In the genomic region with DNA sequence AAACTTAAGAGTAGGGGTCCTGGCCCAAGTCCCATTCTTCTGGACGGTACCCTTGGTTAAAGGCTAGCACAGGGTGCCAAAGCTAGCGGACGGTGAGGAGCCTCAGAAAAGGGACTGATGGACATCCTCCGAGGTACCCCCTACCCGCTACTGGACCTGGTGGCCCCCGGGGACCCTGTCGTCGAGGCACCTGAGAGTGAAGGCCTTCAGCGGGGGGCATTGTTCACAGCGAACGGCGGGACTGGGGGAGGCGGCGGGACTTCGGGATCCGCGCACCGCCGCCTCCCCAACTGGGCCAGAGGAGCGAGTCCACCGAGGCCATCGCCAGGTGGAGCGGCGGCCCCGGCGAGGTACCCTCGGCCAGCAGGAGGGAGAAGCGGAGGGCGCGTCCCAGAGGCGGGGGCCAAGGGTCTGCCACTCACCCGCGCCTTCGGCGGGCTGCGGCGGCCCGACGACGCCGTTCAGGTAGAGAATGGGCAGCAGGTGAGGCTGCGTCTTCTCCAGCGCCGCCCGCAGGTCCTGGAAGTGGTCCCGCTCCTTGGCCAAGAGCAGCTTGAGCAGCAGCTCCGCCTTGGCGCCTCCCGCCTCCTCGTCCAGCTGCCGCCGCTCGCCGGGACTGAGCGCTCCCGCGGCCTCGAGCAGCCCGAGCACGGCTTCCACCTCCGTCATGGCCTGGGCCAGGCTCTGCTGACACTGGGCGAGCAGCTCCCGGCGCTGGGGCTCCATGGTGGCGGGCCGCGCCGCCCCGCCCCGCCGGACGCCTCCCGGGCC, we compare ENCODE assay signal across 9 cellular contexts. TPM values are rescaled to one million over a fixed set of nuclear protein-coding genes. Genes with fewer than 3 reads are reported as not detected.
DNase-seq lines count a peak whose midpoint lies in the region; ATAC-seq, FAIRE-seq and TF ChIP-seq lines count a peak whose summit lies in the region.
"Had no signal": no experiment of that assay in that cellular context is flagged by ENCODE, and none has a peak within 500 bp of the region (broad histone marks: within the 10 kb centered on the region; RNA-seq: fewer than 3 reads in every experiment).

No MANE protein-coding gene starts in this region.

- no peaks in the 10 kb centered on the region for H3K27me3 ChIP-seq in PC-3 (ENCODE audit: low read length)
- H3K27me3 ChIP-seq in bronchial epithelial cell (ENCODE audit: control insufficient read depth, insufficient read depth, low read length), result no peaks in the 10 kb centered on the region

- POLR2A ChIA-PET in PC-3 (lab: Charles Lee; ENCODE audit: unreplicated experiment), result interaction anchor here (0.7 to 1.2 kb wide), 3 partner anchors 13 to 36 kb away, joined by 3 to 4 read pairs (median 3); no protein-coding TSS in a partner anchor

- H3K4me2 ChIP-seq in PC-3 (ENCODE audit: low read length), result peak overlapping the region; percentile 91

- peaks cover 52% of the 10 kb centered on the region for H3K79me2 ChIP-seq in PC-3 (ENCODE audit: low read length)

- peak overlapping the region; percentile 63 for H3K4me3 ChIP-seq in HFF-Myc (replicated peaks; ENCODE audit: low read depth, low read length)
- H3K4me3 ChIP-seq in PC-3 (ENCODE audit: low read length), result peak overlapping the region; percentile 74
- H3K4me3 ChIP-seq in bronchial epithelial cell (ENCODE audit: low read depth, low read length), result peak overlapping the region; percentile 72

- intact Hi-C loops in PC-3 (cut with micrococcal nuclease), result loop anchor here (1.0 to 10.0 kb wide), 7 partner anchors 17 to 761 kb away; a partner anchor contains a TSS

- DNase-seq in NCI-H1417 (lab: John Stamatoyannopoulos, UW) (peak; percentile 17 to 63 (median 59)), NCI-H1417 treated with DMSO at 0.1 percent for 48 hours (lab: John Stamatoyannopoulos, UW) (no peak), HFF-Myc (ENCODE audit: extremely low read depth, low read depth) (no peak), PC-3 (peak; percentile 85), bronchial epithelial cell (ENCODE audit: low read depth) (peak; percentile 46), kidney glomerular epithelial cell (lab: John Stamatoyannopoulos, UW) (peak; percentile 20), H4 (ENCODE audit: low spot score) (no peak)
- peak; percentile 54 for DNase-seq in stimulated activated CD4-positive, alpha-beta T cell treated with anti-CD3 and anti-CD28 coated beads, Interleukin-15, amount 100 ng/mL, for 24 hours

- H3K36me3 ChIP-seq in PC-3 (ENCODE audit: low read depth, low read length) (peaks cover 6% of the 10 kb centered on the region; the same call in 1 of the 2 replicates), bronchial epithelial cell (ENCODE audit: control insufficient read depth, insufficient read depth, low read length) (peaks cover 2% of the 10 kb centered on the region)

- no peaks in the 10 kb centered on the region for H3F3A ChIP-seq in PC-3 (ENCODE audit: low read length, unreplicated experiment)

- H4K20me1 ChIP-seq in PC-3 (ENCODE audit: low read length), result peaks cover 42% of the 10 kb centered on the region

- H3K9me3 ChIP-seq in PC-3 (ENCODE audit: low read length), result no peaks in the 10 kb centered on the region

- H3K4me1 ChIP-seq in PC-3 (ENCODE audit: insufficient read depth, low read length), result peaks cover 44% of the 10 kb centered on the region

- peak overlapping the region; percentile 64 for H3K9ac ChIP-seq in PC-3 (ENCODE audit: low read length)

- peak; percentile 62 for ATAC-seq in PC-3

- TF ChIP-seq CTCF in HFF-Myc (IDR thresholded peaks at IDR 0.05; ENCODE audit: low read depth, low read length, missing control alignments), result no peak
- peak; percentile 61 for TF ChIP-seq CTCF in PC-3 (conservative IDR thresholded peaks at IDR 0.05; ENCODE audit: low read depth, low read length)
- peak; percentile 35 for TF ChIP-seq CTCF in bronchial epithelial cell (IDR thresholded peaks at IDR 0.05; ENCODE audit: insufficient read depth, low read length, severe bottlenecking)

- H2AFZ ChIP-seq in PC-3 (ENCODE audit: low read length), result peak overlapping the region; percentile 60

- H3K27ac ChIP-seq in PC-3 (ENCODE audit: low read length), result no peak overlapping the region

- H3K9me2 ChIP-seq in PC-3 (replicated peaks; ENCODE audit: low read length), result no peaks in the 10 kb centered on the region

- no peak for FAIRE-seq in bronchial epithelial cell (lab: Jason Lieb, UNC)
- FAIRE-seq: G401.6 had no signal

- CTCF ChIA-PET in PC-3 (lab: Charles Lee), result interaction anchor here (0.6 to 2.6 kb wide), 7 partner anchors 47 to 104 kb away, joined by 3 to 11 read pairs (median 4); a partner anchor contains a TSS

- no TSS peak for BruUV-seq in PC-3 (replicated peaks; lab: Mats Ljungman, UMichigan)

RNA-seq across cellular contexts. Expression of a gene that starts 0.6 kb away (rescaled TPM):
- total RNA-seq in PC-3 (2014; rRNA removed) (118 and 158 TPM in 2 replicates), bronchial epithelial cell (38.0 and 45.3 TPM in 2 replicates)
- total RNA-seq in H4 (2014; rRNA removed; shearing (Covaris generic)), result 14.0 and 16.8 TPM in 2 replicates

Comparison
In these comparisons a context has a peak if more than half of its experiments do, and no peak if none do; other contexts are left out.
1. DNase-seq: peak in NCI-H1417 (3 of 3), PC-3 (single experiment), bronchial epithelial cell (single experiment), kidney glomerular epithelial cell (single experiment) and stimulated activated CD4-positive, alpha-beta T cell treated with anti-CD3 and anti-CD28 coated beads, Interleukin-15, amount 100 ng/mL, for 24 hours (single experiment); none in NCI-H1417 treated with DMSO at 0.1 percent for 48 hours (single experiment), HFF-Myc (single experiment) and H4 (single experiment).
2. Peak in every context shown above with its lines, with median percentiles within 50 percentile points of each other: H3K4me3 ChIP-seq.